ENCODE assay signal across 9 cellular contexts in the genomic region with DNA sequence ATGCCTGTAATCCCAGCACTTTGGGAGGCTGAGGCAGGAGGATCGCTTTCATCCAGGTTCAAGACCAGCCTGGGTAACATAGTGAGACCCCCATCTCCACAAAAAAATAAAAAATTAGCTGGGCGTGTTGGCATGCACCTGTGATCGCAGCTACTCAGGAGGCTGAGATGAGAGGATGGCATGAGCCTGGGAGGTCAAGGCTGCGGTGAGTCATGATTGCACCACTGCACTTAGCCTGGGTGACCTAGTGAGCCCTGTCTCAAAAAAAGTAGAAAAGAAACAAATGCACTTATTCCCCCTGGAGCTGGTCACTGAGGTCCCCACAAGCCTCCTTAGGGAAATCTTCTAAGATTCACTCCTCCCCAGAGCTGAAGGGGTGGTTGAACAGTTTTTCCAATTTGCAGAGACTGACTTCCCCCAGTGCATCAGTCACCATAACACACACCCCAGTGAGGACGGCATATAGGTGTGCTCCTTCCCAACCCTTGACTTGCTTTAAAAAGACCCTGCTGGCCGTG. TPM values are rescaled to one million over a fixed set of nuclear protein-coding genes. Genes with fewer than 3 reads are reported as not detected.
A peak's percentile ranks its signal among the peaks of the same experiment; 100 is the strongest.
DNase-seq lines count a peak whose midpoint lies in the region; ATAC-seq and TF ChIP-seq lines count a peak whose summit lies in the region.
"Had no signal": no experiment of that assay in that cellular context is flagged by ENCODE, and none has a peak within 500 bp of the region (broad histone marks: within the 10 kb centered on the region; RNA-seq: fewer than 3 reads in every experiment).

No MANE protein-coding gene starts in this region.

- no peak for DNase-seq in left colon
- DNase-seq in UCSD-AML1 (lab: John Stamatoyannopoulos, UW; ENCODE audit: unreplicated experiment): no peak
- no peak for DNase-seq in activated effector memory CD4-positive, alpha-beta T cell treated with Interleukin-2 at 50 U/mL for 16 hours
- DNase-seq in NCI-H1105 (lab: John Stamatoyannopoulos, UW): no peak
- DNase-seq: retina had no signal

- H3K27me3 Mint-ChIP-seq in brain: peaks cover 59% of the 10 kb centered on the region

- H3K4me1 ChIP-seq in HUES6 (ENCODE audit: control insufficient read depth, insufficient read depth, low read length) (peaks cover 79% of the 10 kb centered on the region), stomach smooth muscle (ENCODE audit: control insufficient read depth, insufficient read depth, low read length) (peaks cover 78% of the 10 kb centered on the region)

- ATAC-seq in left colon (peak; percentile 10), GM21360 (IDR thresholded peaks at IDR 0.05; ENCODE audit: unreplicated experiment) (no peak)

- no peak overlapping the region for H3K27ac ChIP-seq in HUES6 (ENCODE audit: low read depth, low read length)
- peak overlapping the region; percentile 97 for H3K27ac ChIP-seq in stomach smooth muscle (ENCODE audit: low read length)

- TF ChIP-seq CTCF in brain (conservative IDR thresholded peaks at IDR 0.05): no peak

- H3K36me3 Mint-ChIP-seq in brain: no peaks in the 10 kb centered on the region

- H3K4me3 ChIP-seq in HUES6 (ENCODE audit: low read depth, low read length) (peak overlapping the region; percentile 93), stomach smooth muscle (ENCODE audit: low read length in 2 of 2) (peak overlapping the region; percentile 71 to 94)

- H3K36me3 ChIP-seq in HUES6 (ENCODE audit: control insufficient read depth, insufficient read depth, low read length) (peaks cover 14% of the 10 kb centered on the region), stomach smooth muscle (ENCODE audit: control insufficient read depth in 2 of 2, insufficient read depth in 2 of 2, low read length in 2 of 2) (peaks cover 0 to 3% of the 10 kb centered on the region in 2 donors)

- peak overlapping the region; percentile 43 for H3K9ac ChIP-seq in HUES6 (ENCODE audit: low read length)
- peak overlapping the region; percentile 96 to 99 for H3K9ac ChIP-seq in stomach smooth muscle (ENCODE audit: low read length in 2 of 2)

- peak overlapping the region in 4 of 5 experiments; percentile 26 to 76 (median 42) for H3K27ac Mint-ChIP-seq in brain

- H3K4me1 Mint-ChIP-seq in brain: peaks cover 76% of the 10 kb centered on the region

- intact Hi-C loops in left colon (cut with DNase I, micrococcal nuclease): no loop called here

- H3K9me3 ChIP-seq in HUES6 (ENCODE audit: control insufficient read depth, insufficient read depth, low read depth, low read length) (no peaks in the 10 kb centered on the region), stomach smooth muscle (ENCODE audit: control insufficient read depth in 2 of 2, low read length in 2 of 2) (no peaks in the 10 kb centered on the region)

- H3K4me3 Mint-ChIP-seq in brain: peak overlapping the region; percentile 81 to 87 (median 82)

- no peaks in the 10 kb centered on the region for H3K9me3 Mint-ChIP-seq in brain

- H3K27me3 ChIP-seq in HUES6 (ENCODE audit: control insufficient read depth, insufficient read depth, low read length) (peaks cover 21% of the 10 kb centered on the region), stomach smooth muscle (ENCODE audit: control insufficient read depth in 1 of 2, insufficient read depth in 2 of 2, low read length in 2 of 2) (no peaks in the 10 kb centered on the region)

RNA-seq across cellular contexts. Expression of a gene that starts 1.6 kb away (rescaled TPM):
- 131 TPM for polyA plus RNA-seq in brain (ENCODE audit: insufficient read depth, low read depth, low replicate concordance)
- total RNA-seq in left colon: 100 to 1,000 TPM; 574 to 766 TPM
